ENCODE assay signal across 8 cellular contexts in the genomic region with DNA sequence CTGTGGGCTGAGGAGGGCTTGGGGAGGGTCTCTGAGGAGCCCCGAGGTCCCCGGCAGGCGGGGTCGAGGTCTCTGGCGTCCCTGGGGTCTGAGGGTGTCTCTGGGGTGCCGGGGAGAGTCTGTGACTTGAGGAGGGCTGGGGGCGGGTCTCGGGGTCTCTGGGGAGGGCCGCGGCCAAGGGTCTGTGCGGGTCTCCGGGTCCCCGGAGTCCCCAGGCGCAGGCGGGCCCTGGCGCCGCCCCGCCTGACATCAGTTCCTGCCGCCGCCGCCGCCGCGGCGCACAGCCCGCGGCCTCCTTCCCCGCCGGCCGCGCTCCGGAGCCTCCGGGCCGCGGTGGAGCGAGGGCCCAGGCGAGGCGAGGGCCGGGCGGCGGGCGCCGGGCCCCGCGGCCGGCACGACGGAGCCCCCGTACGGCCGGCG. TPM values are rescaled to one million over a fixed set of nuclear protein-coding genes. Genes with fewer than 3 reads are reported as not detected.
DNase-seq lines count a peak whose midpoint lies in the region; ATAC-seq and TF ChIP-seq lines count a peak whose summit lies in the region.

A gene with protein sequence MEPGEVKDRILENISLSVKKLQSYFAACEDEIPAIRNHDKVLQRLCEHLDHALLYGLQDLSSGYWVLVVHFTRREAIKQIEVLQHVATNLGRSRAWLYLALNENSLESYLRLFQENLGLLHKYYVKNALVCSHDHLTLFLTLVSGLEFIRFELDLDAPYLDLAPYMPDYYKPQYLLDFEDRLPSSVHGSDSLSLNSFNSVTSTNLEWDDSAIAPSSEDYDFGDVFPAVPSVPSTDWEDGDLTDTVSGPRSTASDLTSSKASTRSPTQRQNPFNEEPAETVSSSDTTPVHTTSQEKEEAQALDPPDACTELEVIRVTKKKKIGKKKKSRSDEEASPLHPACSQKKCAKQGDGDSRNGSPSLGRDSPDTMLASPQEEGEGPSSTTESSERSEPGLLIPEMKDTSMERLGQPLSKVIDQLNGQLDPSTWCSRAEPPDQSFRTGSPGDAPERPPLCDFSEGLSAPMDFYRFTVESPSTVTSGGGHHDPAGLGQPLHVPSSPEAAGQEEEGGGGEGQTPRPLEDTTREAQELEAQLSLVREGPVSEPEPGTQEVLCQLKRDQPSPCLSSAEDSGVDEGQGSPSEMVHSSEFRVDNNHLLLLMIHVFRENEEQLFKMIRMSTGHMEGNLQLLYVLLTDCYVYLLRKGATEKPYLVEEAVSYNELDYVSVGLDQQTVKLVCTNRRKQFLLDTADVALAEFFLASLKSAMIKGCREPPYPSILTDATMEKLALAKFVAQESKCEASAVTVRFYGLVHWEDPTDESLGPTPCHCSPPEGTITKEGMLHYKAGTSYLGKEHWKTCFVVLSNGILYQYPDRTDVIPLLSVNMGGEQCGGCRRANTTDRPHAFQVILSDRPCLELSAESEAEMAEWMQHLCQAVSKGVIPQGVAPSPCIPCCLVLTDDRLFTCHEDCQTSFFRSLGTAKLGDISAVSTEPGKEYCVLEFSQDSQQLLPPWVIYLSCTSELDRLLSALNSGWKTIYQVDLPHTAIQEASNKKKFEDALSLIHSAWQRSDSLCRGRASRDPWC (plus strand): TSS at position 279 of the 420 bp plus-strand sequence. CDS start 239 bp downstream, outside the sequence.

- H3K27ac ChIP-seq in muscle layer of colon (ENCODE audit: low read depth, low read length) (peak within 1 kb of the TSS; percentile 96), temporal lobe (ENCODE audit: low read depth, low read length) (peak within 1 kb of the TSS; percentile 92)

- peak within 1 kb of the TSS; percentile 100 for H3K9ac ChIP-seq in muscle layer of colon (ENCODE audit: low read length)

- H3K27me3 ChIP-seq in muscle layer of colon (ENCODE audit: control insufficient read depth in 1 of 2, insufficient read depth in 2 of 2, low read length in 2 of 2), result no peaks in the 10 kb centered on the region

- no peak for TF ChIP-seq CTCF in epithelial cell of esophagus (IDR thresholded peaks at IDR 0.05; ENCODE audit: insufficient read depth, low read depth, low read length, missing control alignments)

- no peaks in the 10 kb centered on the region for H3K9me3 ChIP-seq in muscle layer of colon (ENCODE audit: low read length)

- no peaks in the 10 kb centered on the region for H3K36me3 ChIP-seq in muscle layer of colon (ENCODE audit: insufficient read depth, low read length)

- peaks cover 9% of the 10 kb centered on the region for H3K4me1 ChIP-seq in muscle layer of colon (ENCODE audit: insufficient read depth, low read length)

- H3K4me3 ChIP-seq in epithelial cell of esophagus (ENCODE audit: low read length), result peak within 1 kb of the TSS; percentile 79
- peak within 1 kb of the TSS; percentile 89 to 92 for H3K4me3 ChIP-seq in muscle layer of colon (ENCODE audit: low read depth in 1 of 2, low read length in 2 of 2)

- peak; percentile 66 for ATAC-seq in GM19397 (IDR thresholded peaks at IDR 0.05; ENCODE audit: unreplicated experiment)
- ATAC-seq in HG03108 (IDR thresholded peaks at IDR 0.05; ENCODE audit: unreplicated experiment), result no peak

- DNase-seq in AG20443 (ENCODE audit: low spot score) (peak; percentile 87), NCI-H1105 treated with DMSO at 0.1 percent for 48 hours (lab: John Stamatoyannopoulos, UW) (peak; percentile 21), epithelial cell of esophagus (ENCODE audit: low read depth) (peak; percentile 45)
- DNase-seq in activated CD8-positive, alpha-beta memory T cell treated with anti-CD3 and anti-CD28 coated beads, Interleukin-2, amount 50 U/mL, for 4 hours, result peak; percentile 63

RNA-seq across cellular contexts. Expression of the gene that starts here (rescaled TPM):
- 30.0 TPM for total RNA-seq in temporal lobe

Comparison
In these comparisons a context has a peak if more than half of its experiments do, and no peak if none do; other contexts are left out.
1. DNase-seq: peak in every context shown above with its lines; median percentile 87 in AG20443; 63 in activated CD8-positive, alpha-beta memory T cell treated with anti-CD3 and anti-CD28 coated beads, Interleukin-2, amount 50 U/mL, for 4 hours; 45 in epithelial cell of esophagus; 21 in NCI-H1105 treated with DMSO at 0.1 percent for 48 hours.